In the genomic region with DNA sequence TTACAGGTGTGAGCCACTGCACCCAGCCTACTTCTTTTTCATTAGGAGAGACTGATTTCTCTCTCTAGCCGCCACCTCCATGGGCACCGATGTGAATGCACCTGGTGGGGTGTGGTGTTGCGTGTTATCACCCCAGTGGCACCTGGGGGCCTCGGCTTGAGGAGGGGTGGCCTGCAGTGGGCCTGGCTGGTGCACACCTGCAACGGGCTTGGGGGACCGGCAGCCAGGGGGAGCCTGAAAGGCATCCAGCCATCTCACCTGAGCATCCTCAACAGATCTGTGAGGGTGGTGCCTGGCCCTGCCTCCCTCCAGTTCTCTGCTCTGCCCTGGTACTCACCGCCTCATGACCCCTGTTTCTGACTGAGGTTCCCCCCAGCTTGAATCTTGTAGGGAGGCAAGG, we compare ENCODE assay signal across 1 cellular context.
TF ChIP-seq lines count a peak whose summit lies in the region.

No MANE protein-coding gene starts in this region.

TF ChIP-seq in SK-N-SH, 30 proteins besides CTCF, POLR2A, EP300 and RAD21 (continued from another document):
- TF ChIP-seq SIN3A (IDR thresholded peaks at IDR 0.05; ENCODE audit: borderline replicate concordance, low read depth, low read length) (no peak), CHD2 (IDR thresholded peaks at IDR 0.05; ENCODE audit: low read length, partially characterized antibody) (no peak)
